Comparison of ENCODE assay signal across 8 cellular contexts in the genomic region with DNA sequence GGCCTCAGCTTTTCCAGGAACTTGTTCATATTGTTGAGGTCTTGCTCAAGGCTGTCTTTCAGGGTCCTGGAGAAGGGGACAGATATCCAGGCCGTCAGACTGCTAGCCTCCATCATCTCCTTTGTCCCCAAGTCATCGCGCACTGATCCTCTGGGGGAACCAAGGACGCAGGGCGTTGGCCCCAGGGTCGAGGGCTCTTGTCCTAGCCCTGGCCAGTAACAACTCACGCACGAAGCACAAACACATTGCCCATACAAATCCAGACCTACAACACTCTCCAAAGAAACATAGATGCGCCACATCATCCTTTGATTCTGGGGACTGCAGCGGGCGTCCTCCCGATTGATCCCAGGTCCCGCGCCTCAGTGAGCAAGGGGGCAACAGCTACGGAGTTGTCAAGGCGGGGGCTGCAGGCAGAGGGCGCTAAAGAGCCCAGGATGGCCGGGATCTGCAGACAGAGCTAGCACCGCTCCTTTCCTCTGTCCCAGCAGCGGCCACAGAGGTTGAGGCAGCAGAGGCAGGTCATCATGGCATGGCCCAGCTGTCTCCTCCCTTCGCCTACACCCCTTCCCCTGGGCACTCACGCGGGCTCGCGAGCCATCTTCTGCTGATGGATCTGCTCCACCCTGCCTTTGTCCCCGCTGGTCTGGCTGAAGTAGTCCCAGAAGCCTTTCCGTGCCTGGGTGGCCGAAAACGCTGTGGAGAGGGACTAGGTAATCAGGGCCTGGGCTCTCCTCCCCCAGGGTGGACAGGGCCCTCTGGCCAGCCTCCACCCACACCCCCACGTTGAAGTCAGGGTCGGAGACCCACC. TPM values are rescaled to one million over a fixed set of nuclear protein-coding genes. Genes with fewer than 3 reads are reported as not detected.
DNase-seq lines count a peak whose midpoint lies in the region; ATAC-seq and TF ChIP-seq lines count a peak whose summit lies in the region.

No MANE protein-coding gene starts in this region.

- H3K9me3 Mint-ChIP-seq in activated naive CD4-positive, alpha-beta T cell treated with anti-CD3 and anti-CD28 coated beads, Interleukin-2, amount 50 U/mL, for 24 hours: no peaks in the 10 kb centered on the region

- H3K4me3 ChIP-seq in MM.1S (ENCODE audit: low read length) (peak overlapping the region; percentile 33), transverse colon (no peak overlapping the region)

- no peaks in the 10 kb centered on the region for H3K27me3 Mint-ChIP-seq in activated naive CD4-positive, alpha-beta T cell treated with anti-CD3 and anti-CD28 coated beads, Interleukin-2, amount 50 U/mL, for 24 hours

- H3K9ac ChIP-seq in MM.1S (ENCODE audit: low read length): no peak overlapping the region; the same call in 1 of the 2 replicates

- peak; percentile 46 for DNase-seq in GDM1 (lab: John Stamatoyannopoulos, UW)
- DNase-seq in MM.1S: peak; percentile 70
- DNase-seq in SKM-1 treated with dmso at 0.1 percent for 144 hours (lab: John Stamatoyannopoulos, UW; ENCODE audit: unreplicated experiment): peak; percentile 50
- peak; percentile 86 for DNase-seq in Right ventricle myocardium inferior (ENCODE audit: missing footprints)
- peak; percentile 57 for DNase-seq in pons (ENCODE audit: low spot score)
- DNase-seq in transverse colon: peak; percentile 84

- H3K27ac ChIP-seq in MM.1S (ENCODE audit: low read length) (no peak overlapping the region), transverse colon (no peak overlapping the region)

- no peaks in the 10 kb centered on the region for H3K9me3 ChIP-seq in MM.1S (replicated peaks; ENCODE audit: insufficient read depth, low read length)
- no peaks in the 10 kb centered on the region for H3K9me3 ChIP-seq in transverse colon

- H3F3A ChIP-seq in MM.1S (ENCODE audit: insufficient read depth, low read length): no peaks in the 10 kb centered on the region; the same call in 1 of the 2 replicates

- no peak overlapping the region for H3K4me3 Mint-ChIP-seq in activated naive CD4-positive, alpha-beta T cell treated with anti-CD3 and anti-CD28 coated beads, Interleukin-2, amount 50 U/mL, for 24 hours

- TF ChIP-seq CTCF in MM.1S (IDR thresholded peaks at IDR 0.05; ENCODE audit: low read length) (peak; percentile 88), transverse colon (IDR thresholded peaks at IDR 0.05) (peak; percentile 91 to 94 (median 92))

- peaks cover 30% of the 10 kb centered on the region for H3K4me1 Mint-ChIP-seq in activated naive CD4-positive, alpha-beta T cell treated with anti-CD3 and anti-CD28 coated beads, Interleukin-2, amount 50 U/mL, for 24 hours

- no peaks in the 10 kb centered on the region for H3K9me2 ChIP-seq in MM.1S (replicated peaks; ENCODE audit: insufficient read depth, low read length)

- no peak for TF ChIP-seq POLR2A in transverse colon (IDR thresholded peaks at IDR 0.05)

- H3K4me2 ChIP-seq in MM.1S (ENCODE audit: low read depth, low read length): peak overlapping the region; percentile 86

- peak overlapping the region; percentile 85 for H2AFZ ChIP-seq in MM.1S (ENCODE audit: low read length)

- 29% methylated on average over 31 of the region's 31 CpGs; no CpG with 5 or more reads in 1 of the 2 donors for WGBS in transverse colon (ENCODE audit: low coverage in 1 of 2), 2 donors

- H3K36me3 ChIP-seq in MM.1S (replicated peaks; ENCODE audit: insufficient read depth, low read length) (no peaks in the 10 kb centered on the region), transverse colon (peaks cover 0 to 2% (median 0%) of the 10 kb centered on the region in 4 donors)

- peak overlapping the region; percentile 8 for H3K27ac Mint-ChIP-seq in activated naive CD4-positive, alpha-beta T cell treated with anti-CD3 and anti-CD28 coated beads, Interleukin-2, amount 50 U/mL, for 24 hours

- peaks cover 17% of the 10 kb centered on the region for H3K79me2 ChIP-seq in MM.1S (ENCODE audit: low read length)

- in situ Hi-C loops in transverse colon (cut with MboI; ENCODE audit: low pct_ligation_motif_present in 1 of 4, low pct_unique_long_range_greater_than_20kb in 1 of 4, low sequenced_read_pairs in 3 of 4): loop anchor here (10.0 to 25.0 kb wide), 2 partner anchors 314 to 321 kb away; no protein-coding TSS in a partner anchor

- H3K36me3 Mint-ChIP-seq in activated naive CD4-positive, alpha-beta T cell treated with anti-CD3 and anti-CD28 coated beads, Interleukin-2, amount 50 U/mL, for 24 hours: peaks cover 7% of the 10 kb centered on the region

- H3K27me3 ChIP-seq in MM.1S (replicated peaks; ENCODE audit: insufficient read depth, low read length) (no peaks in the 10 kb centered on the region), transverse colon (no peaks in the 10 kb centered on the region)

- ATAC-seq in Right ventricle myocardium inferior (peak; percentile 71), HG03159 (IDR thresholded peaks at IDR 0.05; ENCODE audit: unreplicated experiment) (no peak)

- no peaks in the 10 kb centered on the region for H4K20me1 ChIP-seq in MM.1S (ENCODE audit: insufficient read depth, low read length)

- no peak for TF ChIP-seq EP300 in transverse colon (IDR thresholded peaks at IDR 0.05; ENCODE audit: low read depth)

- peaks cover 17% of the 10 kb centered on the region for H3K4me1 ChIP-seq in MM.1S (ENCODE audit: low read length)
- H3K4me1 ChIP-seq in transverse colon: peaks cover 6 to 26% (median 23%) of the 10 kb centered on the region in 4 donors

- intact Hi-C loops in Right ventricle myocardium inferior (cut with DNase I) (loop anchor here (2.0 to 5.0 kb wide), 2 partner anchors 316 to 436 kb away; no protein-coding TSS in a partner anchor), transverse colon (cut with DNase I; ENCODE audit: low total_unique reads) (loop anchor here (5.0 kb wide), 1 partner anchor 41 kb away; no protein-coding TSS in a partner anchor)

RNA-seq across cellular contexts. Expression of a gene that starts 0.5 kb away (rescaled TPM):
- not detected for total RNA-seq in Right ventricle myocardium inferior
- total RNA-seq in transverse colon: not detected

RNA-seq across cellular contexts. Expression of a gene that starts 3.4 kb away (rescaled TPM):
- 23.3 TPM for total RNA-seq in Right ventricle myocardium inferior
- 10 to 100 TPM; 13.1 to 20.9 (median 16.4) TPM for total RNA-seq in transverse colon

RNA-seq across cellular contexts. Expression of a gene that starts 18.4 kb away (rescaled TPM):
- total RNA-seq in Right ventricle myocardium inferior (7.8 TPM), transverse colon (10 to 100 TPM in 3 of 4 donors, 1 to 10 TPM in 1; 6.7 to 21.9 (median 14.0) TPM)

RNA-seq across cellular contexts. Expression of a gene that starts 31.9 kb away (rescaled TPM):
- not detected for total RNA-seq in Right ventricle myocardium inferior
- not detected for total RNA-seq in transverse colon

RNA-seq across cellular contexts. Expression of a gene that starts 38.5 kb away (rescaled TPM):
- total RNA-seq in Right ventricle myocardium inferior: not detected
- 1 to 10 TPM in 2 of 4 donors, not detected in 2; 3.0 to 5.3 TPM for total RNA-seq in transverse colon
